30 cellular contexts compared by ENCODE assay signal in the genomic region with DNA sequence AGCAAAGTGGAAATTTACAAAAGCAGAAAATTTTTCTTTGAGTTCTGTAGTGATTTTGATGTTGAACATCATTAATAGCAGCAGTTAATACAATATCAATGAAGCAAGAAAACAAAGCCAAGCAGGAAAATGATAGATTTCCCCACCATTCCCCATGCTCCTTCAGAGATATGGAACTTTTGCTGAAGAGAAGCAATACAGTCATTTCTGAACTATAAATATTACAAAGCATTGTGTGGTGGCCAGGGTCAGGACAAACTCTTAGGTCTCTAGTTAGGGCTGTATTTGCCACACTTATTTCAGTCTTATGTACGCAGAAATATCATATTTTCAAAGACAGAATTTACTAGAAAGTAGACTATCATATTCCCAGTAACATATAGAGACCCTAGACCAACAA.
"Had no signal": no experiment of that assay in that cellular context is flagged by ENCODE, and none has a peak within 500 bp of the region (broad histone marks: within the 10 kb centered on the region; RNA-seq: fewer than 3 reads in every experiment).

No MANE protein-coding gene starts in this region.

- H3K4me1 ChIP-seq: body of pancreas, breast epithelium had no signal

- ATAC-seq: activated CD8-positive, alpha-beta memory T cell treated with anti-CD3 and anti-CD28 coated beads, Interleukin-2, amount 10 ng/mL, durations not matched to agents 7 days and 5 days; body of pancreas; Right ventricle myocardium inferior had no signal

- H3K4me2 ChIP-seq: PC-9 had no signal

- H2AFZ ChIP-seq: PC-9 had no signal

- H3K36me3 ChIP-seq: breast epithelium, WERI-Rb-1 had no signal

- H3K9me3 ChIP-seq: body of pancreas, breast epithelium had no signal

- H3K4me3 ChIP-seq: body of pancreas, breast epithelium, PC-9 had no signal

- DNase-seq: activated CD4-positive, alpha-beta memory T cell treated with anti-CD3 and anti-CD28 coated beads, Interleukin-2, amount 10 ng/mL, durations not matched to agents 7 days and 5 days; activated CD4-positive, alpha-beta T cell treated with anti-CD3 and anti-CD28 coated beads for 1 hour; activated CD4-positive, alpha-beta T cell treated with anti-CD3 and anti-CD28 coated beads for 48 hours; activated CD4-positive, CD25-positive, alpha-beta regulatory T cell; activated CD8-positive, alpha-beta memory T cell treated with anti-CD3 and anti-CD28 coated beads for 24 hours; activated CD8-positive, alpha-beta memory T cell treated with anti-CD3 and anti-CD28 coated beads, Interleukin-2, amount 10 ng/mL, durations not matched to agents 7 days and 5 days; activated CD8-positive, alpha-beta memory T cell treated with anti-CD3 and anti-CD28 coated beads, Interleukin-2, amount 50 U/mL, for 48 hours; activated effector memory CD4-positive, alpha-beta T cell treated with Interleukin-2 at 50 U/mL for 16 hours; activated naive CD4-positive, alpha-beta T cell; activated naive CD8-positive, alpha-beta T cell treated with anti-CD3 and anti-CD28 coated beads, Interleukin-2, amount 10 ng/mL, durations not matched to agents 7 days and 5 days; activated T-cell treated with anti-CD3 and anti-CD28 coated beads, Interleukin-2, amount 50 U/mL, for 48 hours; body of pancreas; cortex of kidney; NCI-H1092 treated with DMSO at 0.1 percent for 48 hours; NCI-H1417; NCI-H146; NCI-H187; NCI-H2029 treated with DMSO at 0.1 percent for 48 hours; NCI-H2107; NCI-H2171; NCI-H510A; NCI-H526; NCI-H748 treated with DMSO at 0.1 percent for 48 hours; NK-92 treated with Interleukin-12 subunit alpha and Interleukin-12 subunit beta, amount 100 ng/mL, for 24 hours; PC-9; T1000; WERI-Rb-1 had no signal

- H3K27ac ChIP-seq: body of pancreas, breast epithelium, PC-9, RWPE1, WERI-Rb-1 had no signal

- H3K27me3 ChIP-seq: body of pancreas, breast epithelium had no signal
